ENCODE assay signal across 1 cellular context in the genomic region with DNA sequence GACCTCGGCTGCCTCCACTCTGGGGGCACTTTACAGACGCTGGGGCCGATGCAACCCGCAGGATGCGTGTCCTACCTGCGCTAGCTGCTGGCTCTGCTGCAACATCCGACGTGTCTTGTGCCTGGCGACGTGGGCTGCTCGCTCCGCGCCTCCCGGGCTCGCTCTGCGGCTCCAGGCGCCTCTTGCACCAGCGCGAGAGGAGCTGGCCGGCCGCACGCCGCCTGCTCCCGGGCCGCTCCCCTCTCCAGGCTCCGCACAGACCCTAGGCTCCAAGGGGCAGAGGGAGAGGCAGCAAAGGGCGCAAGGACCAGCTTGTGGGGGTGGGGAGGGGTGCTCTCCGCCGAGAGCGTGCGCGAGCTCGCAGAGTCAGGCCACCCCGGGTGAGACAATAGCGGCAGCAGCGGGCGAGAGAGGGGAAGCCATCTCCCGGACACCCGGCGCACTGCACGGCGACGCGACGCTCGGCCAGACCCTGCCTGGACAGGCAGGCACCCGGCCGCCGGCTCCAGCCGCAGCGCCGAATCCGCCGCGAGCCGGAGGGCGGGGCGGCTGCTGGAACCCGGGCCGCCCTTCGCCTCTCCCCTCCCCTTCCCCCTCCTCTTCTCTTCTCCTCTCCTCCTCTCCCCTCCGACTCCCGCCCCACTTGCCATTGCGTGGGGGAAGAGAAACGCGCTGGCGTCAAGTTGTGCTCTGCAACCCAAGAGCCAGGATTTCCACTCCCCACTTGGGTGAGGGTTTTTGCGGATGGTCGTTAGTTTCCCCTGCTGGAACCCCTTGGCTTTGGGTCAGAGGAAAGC.
TF ChIP-seq lines count a peak whose summit lies in the region.

Gene PIK3C2B, minus strand, starts transcription at position 525 of the 797 bp plus-strand sequence. CDS start 25,003 bp downstream, outside the sequence.

TF ChIP-seq in K562, 482 proteins besides CTCF, POLR2A, EP300 and RAD21 (continued from another document and continues in another):
- TF ChIP-seq ZNF639 (CRISPR knock-in tag; conservative IDR thresholded peaks at IDR 0.05 in 1 of 2, IDR thresholded peaks at IDR 0.05 in 1 of 2) (0 out of 4 replicates have a peak, but pooled peaks of 1 of the 2 experiments have one; percentile 40), KLF16 (IDR thresholded peaks at IDR 0.05) (no peak), THRA (IDR thresholded peaks at IDR 0.05) (no peak), BRD9 (IDR thresholded peaks at IDR 0.05; ENCODE audit: low read depth, partially characterized antibody) (no peak), ZEB2 (IDR thresholded peaks at IDR 0.05) (0 out of 2 replicates have a peak, but pooled peaks have one; percentile 37), TCF7 (IDR thresholded peaks at IDR 0.05; ENCODE audit: borderline replicate concordance) (no peak), SMAD4 (CRISPR knock-in tag; conservative IDR thresholded peaks at IDR 0.05) (peak; percentile 85), HCFC1 (IDR thresholded peaks at IDR 0.05; ENCODE audit: low read depth, low read length) (no peak; the same call in 1 of the 2 replicates), ZBTB1 (CRISPR knock-in tag; IDR thresholded peaks at IDR 0.05; ENCODE audit: borderline replicate concordance, low read depth) (no peak), POLR2AphosphoS5 (IDR thresholded peaks at IDR 0.05; ENCODE audit: control insufficient read depth, insufficient read depth, low read depth, low read length) (no peak), STAG1 (CRISPR knock-in tag; IDR thresholded peaks at IDR 0.05; ENCODE audit: borderline replicate concordance) (no peak), CBFA2T2 (conservative IDR thresholded peaks at IDR 0.05) (no peak), FUS (optimal IDR thresholded peaks at IDR 0.05; ENCODE audit: low read depth, low read length) (no peak), U2AF2 (optimal IDR thresholded peaks at IDR 0.05; ENCODE audit: low read depth, low read length) (no peak), PHF21A (IDR thresholded peaks at IDR 0.05; ENCODE audit: borderline replicate concordance, low read depth) (no peak), SREBF1 (IDR thresholded peaks at IDR 0.05; ENCODE audit: borderline replicate concordance, low read depth, low read length) (no peak), TOE1 (IDR thresholded peaks at IDR 0.05; ENCODE audit: borderline replicate concordance) (no peak), TOE1 (CRISPR knock-in tag; IDR thresholded peaks at IDR 0.05; ENCODE audit: borderline replicate concordance, low read depth) (no peak; the same call in 1 of the 2 replicates), ZNF143 (CRISPR knock-in tag; IDR thresholded peaks at IDR 0.05) (peak; percentile 60; the same call in 1 of the 2 replicates), IRF1 (CRISPR knock-in tag; IDR thresholded peaks at IDR 0.05; ENCODE audit: borderline replicate concordance) (no peak), ZNF175 (CRISPR knock-in tag; IDR thresholded peaks at IDR 0.05; ENCODE audit: low read depth) (no peak), KDM2B (CRISPR knock-in tag; IDR thresholded peaks at IDR 0.05) (peak; percentile 96), ID3 (CRISPR knock-in tag; IDR thresholded peaks at IDR 0.05) (no peak), ID3 (tag; IDR thresholded peaks at IDR 0.05) (peak; percentile 9), HNRNPL (IDR thresholded peaks at IDR 0.05; ENCODE audit: low read depth, low read length) (0 out of 2 replicates have a peak, but pooled peaks have one; percentile 32), CHD4 (IDR thresholded peaks at IDR 0.05; ENCODE audit: insufficient read depth, insufficient replicate concordance, low read depth, low read length, poor library complexity, severe bottlenecking) (no peak), HEY1 (CRISPR knock-in tag; IDR thresholded peaks at IDR 0.05; ENCODE audit: borderline replicate concordance) (no peak), CREB1 (IDR thresholded peaks at IDR 0.05) (no peak), CREB1 (CRISPR knock-in tag; IDR thresholded peaks at IDR 0.05) (peak; percentile 67; the same call in 1 of the 2 replicates), PCBP2 (IDR thresholded peaks at IDR 0.05; ENCODE audit: low read depth, low read length, poor library complexity, severe bottlenecking) (peak; percentile 84), BHLHE40 (IDR thresholded peaks at IDR 0.05; ENCODE audit: low read length) (peak; percentile 50), MCM7 (IDR thresholded peaks at IDR 0.05) (no peak), NR3C1 (CRISPR knock-in tag; IDR thresholded peaks at IDR 0.05) (no peak), KAT7 (CRISPR knock-in tag; IDR thresholded peaks at IDR 0.05; ENCODE audit: borderline replicate concordance) (peak; percentile 95), MBD2 (IDR thresholded peaks at IDR 0.05; ENCODE audit: borderline replicate concordance, low read depth) (no peak), HDGF (IDR thresholded peaks at IDR 0.05) (no peak), NFYB (IDR thresholded peaks at IDR 0.05; ENCODE audit: extremely low read depth, insufficient read length) (no peak), ZNF165 (CRISPR knock-in tag; IDR thresholded peaks at IDR 0.05; ENCODE audit: borderline replicate concordance) (peak; percentile 23; the same call in 1 of the 2 replicates), MTA1 (IDR thresholded peaks at IDR 0.05; ENCODE audit: borderline replicate concordance) (0 out of 2 replicates have a peak, but pooled peaks have one; percentile 21), ZC3H4 (CRISPR knock-in tag; IDR thresholded peaks at IDR 0.05; ENCODE audit: borderline replicate concordance) (0 out of 2 replicates have a peak, but pooled peaks have one; percentile 4), SRSF1 (IDR thresholded peaks at IDR 0.05; ENCODE audit: low read depth, low read length) (no peak), ZNF695 (CRISPR knock-in tag; IDR thresholded peaks at IDR 0.05) (no peak), JUND (IDR thresholded peaks at IDR 0.05; ENCODE audit: borderline replicate concordance, low read depth, low read length) (0 out of 2 replicates have a peak, but pooled peaks have one; percentile 12), JUND (tag; IDR thresholded peaks at IDR 0.05; ENCODE audit: borderline replicate concordance, low read depth, low read length) (peak; percentile 17; the same call in 1 of the 3 replicates), PTBP1 (IDR thresholded peaks at IDR 0.05; ENCODE audit: low read depth, low read length) (no peak), RNF2 (IDR thresholded peaks at IDR 0.05) (peak; percentile 65; the same call in 1 of the 2 replicates), ZBTB17 (CRISPR knock-in tag; IDR thresholded peaks at IDR 0.05) (peak; percentile 82), ZFP1 (CRISPR knock-in tag; IDR thresholded peaks at IDR 0.05) (no peak), ZNF212 (CRISPR knock-in tag; IDR thresholded peaks at IDR 0.05) (0 out of 2 replicates have a peak, but pooled peaks have one; percentile 51), POLR2G (IDR thresholded peaks at IDR 0.05; ENCODE audit: low read depth, low read length) (peak; percentile 72), RBBP5 (IDR thresholded peaks at IDR 0.05; ENCODE audit: borderline replicate concordance, insufficient read depth, low read length, poor library complexity, severe bottlenecking) (peak; percentile 62), GABPB1 (CRISPR knock-in tag; IDR thresholded peaks at IDR 0.05) (peak; percentile 76; the same call in 1 of the 2 replicates), NFATC3 (IDR thresholded peaks at IDR 0.05) (peak; percentile 98), HOXB6 (CRISPR knock-in tag; IDR thresholded peaks at IDR 0.05; ENCODE audit: borderline replicate concordance) (no peak; the same call in 1 of the 2 replicates), ELF1 (tag; IDR thresholded peaks at IDR 0.05) (no peak; the same call in 1 of the 2 replicates), ZNF431 (CRISPR knock-in tag; IDR thresholded peaks at IDR 0.05) (peak; percentile 41; the same call in 1 of the 2 replicates), ZNF140 (CRISPR knock-in tag; IDR thresholded peaks at IDR 0.05) (no peak), HOMEZ (CRISPR knock-in tag; IDR thresholded peaks at IDR 0.05) (no peak), ADNP (tag; IDR thresholded peaks at IDR 0.05) (no peak)
- TF ChIP-seq, protein P1, sequence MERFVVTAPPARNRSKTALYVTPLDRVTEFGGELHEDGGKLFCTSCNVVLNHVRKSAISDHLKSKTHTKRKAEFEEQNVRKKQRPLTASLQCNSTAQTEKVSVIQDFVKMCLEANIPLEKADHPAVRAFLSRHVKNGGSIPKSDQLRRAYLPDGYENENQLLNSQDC (CRISPR knock-in tag; IDR thresholded peaks at IDR 0.05): no peak
- TF ChIP-seq, protein P2, sequence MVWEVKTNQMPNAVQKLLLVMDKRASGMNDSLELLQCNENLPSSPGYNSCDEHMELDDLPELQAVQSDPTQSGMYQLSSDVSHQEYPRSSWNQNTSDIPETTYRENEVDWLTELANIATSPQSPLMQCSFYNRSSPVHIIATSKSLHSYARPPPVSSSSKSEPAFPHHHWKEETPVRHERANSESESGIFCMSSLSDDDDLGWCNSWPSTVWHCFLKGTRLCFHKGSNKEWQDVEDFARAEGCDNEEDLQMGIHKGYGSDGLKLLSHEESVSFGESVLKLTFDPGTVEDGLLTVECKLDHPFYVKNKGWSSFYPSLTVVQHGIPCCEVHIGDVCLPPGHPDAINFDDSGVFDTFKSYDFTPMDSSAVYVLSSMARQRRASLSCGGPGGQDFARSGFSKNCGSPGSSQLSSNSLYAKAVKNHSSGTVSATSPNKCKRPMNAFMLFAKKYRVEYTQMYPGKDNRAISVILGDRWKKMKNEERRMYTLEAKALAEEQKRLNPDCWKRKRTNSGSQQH (CRISPR knock-in tag; IDR thresholded peaks at IDR 0.05): no peak
- TF ChIP-seq, protein P3, sequence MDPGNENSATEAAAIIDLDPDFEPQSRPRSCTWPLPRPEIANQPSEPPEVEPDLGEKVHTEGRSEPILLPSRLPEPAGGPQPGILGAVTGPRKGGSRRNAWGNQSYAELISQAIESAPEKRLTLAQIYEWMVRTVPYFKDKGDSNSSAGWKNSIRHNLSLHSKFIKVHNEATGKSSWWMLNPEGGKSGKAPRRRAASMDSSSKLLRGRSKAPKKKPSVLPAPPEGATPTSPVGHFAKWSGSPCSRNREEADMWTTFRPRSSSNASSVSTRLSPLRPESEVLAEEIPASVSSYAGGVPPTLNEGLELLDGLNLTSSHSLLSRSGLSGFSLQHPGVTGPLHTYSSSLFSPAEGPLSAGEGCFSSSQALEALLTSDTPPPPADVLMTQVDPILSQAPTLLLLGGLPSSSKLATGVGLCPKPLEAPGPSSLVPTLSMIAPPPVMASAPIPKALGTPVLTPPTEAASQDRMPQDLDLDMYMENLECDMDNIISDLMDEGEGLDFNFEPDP (CRISPR knock-in tag; IDR thresholded peaks at IDR 0.05): 0 out of 2 replicates have a peak, but pooled peaks have one; percentile 51
- TF ChIP-seq, protein P4, sequence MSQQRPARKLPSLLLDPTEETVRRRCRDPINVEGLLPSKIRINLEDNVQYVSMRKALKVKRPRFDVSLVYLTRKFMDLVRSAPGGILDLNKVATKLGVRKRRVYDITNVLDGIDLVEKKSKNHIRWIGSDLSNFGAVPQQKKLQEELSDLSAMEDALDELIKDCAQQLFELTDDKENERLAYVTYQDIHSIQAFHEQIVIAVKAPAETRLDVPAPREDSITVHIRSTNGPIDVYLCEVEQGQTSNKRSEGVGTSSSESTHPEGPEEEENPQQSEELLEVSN (IDR thresholded peaks at IDR 0.05; ENCODE audit: borderline replicate concordance in 1 of 2, extremely low read depth in 1 of 2, insufficient read depth in 1 of 2, insufficient read length in 1 of 2, low read depth in 1 of 2, low read length in 1 of 2, poor library complexity in 1 of 2, severe bottlenecking in 1 of 2): peak; percentile 75 to 77
